In genomic region chrX:151935358-151935757, GRCh38 we compare ENCODE assay signal across 3 cellular contexts.
TF ChIP-seq lines count a peak whose summit lies in the region.

No MANE protein-coding gene starts in this region.

TF ChIP-seq in A549, 52 proteins besides CTCF, POLR2A, EP300 and RAD21:
- TF ChIP-seq FOSB (CRISPR knock-in tag; IDR thresholded peaks at IDR 0.05): no peak
- TF ChIP-seq TFCP2L1 (CRISPR knock-in tag; IDR thresholded peaks at IDR 0.05): no peak
- TF ChIP-seq, protein P1, sequence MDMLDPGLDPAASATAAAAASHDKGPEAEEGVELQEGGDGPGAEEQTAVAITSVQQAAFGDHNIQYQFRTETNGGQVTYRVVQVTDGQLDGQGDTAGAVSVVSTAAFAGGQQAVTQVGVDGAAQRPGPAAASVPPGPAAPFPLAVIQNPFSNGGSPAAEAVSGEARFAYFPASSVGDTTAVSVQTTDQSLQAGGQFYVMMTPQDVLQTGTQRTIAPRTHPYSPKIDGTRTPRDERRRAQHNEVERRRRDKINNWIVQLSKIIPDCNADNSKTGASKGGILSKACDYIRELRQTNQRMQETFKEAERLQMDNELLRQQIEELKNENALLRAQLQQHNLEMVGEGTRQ (IDR thresholded peaks at IDR 0.05): no peak
- TF ChIP-seq FOXS1 (CRISPR knock-in tag; IDR thresholded peaks at IDR 0.05): no peak
- no peak for TF ChIP-seq RNF2 (IDR thresholded peaks at IDR 0.05; ENCODE audit: borderline replicate concordance, low read depth)
- no peak for TF ChIP-seq KDM1A (IDR thresholded peaks at IDR 0.05; ENCODE audit: low read depth)
- TF ChIP-seq SMC3 (IDR thresholded peaks at IDR 0.05): no peak
- TF ChIP-seq HMGXB4 (CRISPR knock-in tag; IDR thresholded peaks at IDR 0.05; ENCODE audit: borderline replicate concordance): no peak
- TF ChIP-seq HEYL (CRISPR knock-in tag; IDR thresholded peaks at IDR 0.05): no peak
- TF ChIP-seq JUN (IDR thresholded peaks at IDR 0.05): no peak
- TF ChIP-seq HOXB13 (CRISPR knock-in tag; IDR thresholded peaks at IDR 0.05; ENCODE audit: low read depth): no peak
- no peak for TF ChIP-seq ZFP36 (IDR thresholded peaks at IDR 0.05; ENCODE audit: borderline replicate concordance, partially characterized antibody)
- no peak for TF ChIP-seq EHF (CRISPR knock-in tag; IDR thresholded peaks at IDR 0.05)
- TF ChIP-seq, protein P2, sequence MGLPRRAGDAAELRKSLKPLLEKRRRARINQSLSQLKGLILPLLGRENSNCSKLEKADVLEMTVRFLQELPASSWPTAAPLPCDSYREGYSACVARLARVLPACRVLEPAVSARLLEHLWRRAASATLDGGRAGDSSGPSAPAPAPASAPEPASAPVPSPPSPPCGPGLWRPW (IDR thresholded peaks at IDR 0.05): no peak
- TF ChIP-seq, protein P3, sequence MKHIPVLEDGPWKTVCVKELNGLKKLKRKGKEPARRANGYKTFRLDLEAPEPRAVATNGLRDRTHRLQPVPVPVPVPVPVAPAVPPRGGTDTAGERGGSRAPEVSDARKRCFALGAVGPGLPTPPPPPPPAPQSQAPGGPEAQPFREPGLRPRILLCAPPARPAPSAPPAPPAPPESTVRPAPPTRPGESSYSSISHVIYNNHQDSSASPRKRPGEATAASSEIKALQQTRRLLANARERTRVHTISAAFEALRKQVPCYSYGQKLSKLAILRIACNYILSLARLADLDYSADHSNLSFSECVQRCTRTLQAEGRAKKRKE (CRISPR knock-in tag; IDR thresholded peaks at IDR 0.05; ENCODE audit: low read depth): no peak

TF ChIP-seq in K562, 482 proteins besides CTCF, POLR2A, EP300 and RAD21:
- TF ChIP-seq CEBPB (tag; IDR thresholded peaks at IDR 0.05): 0 out of 2 replicates have a peak, but pooled peaks have one; percentile 16
- TF ChIP-seq CEBPG (CRISPR knock-in tag; IDR thresholded peaks at IDR 0.05): no peak
- peak; percentile 54 to 81; a peak in 3 of 4 replicates for TF ChIP-seq CEBPG (tag; conservative IDR thresholded peaks at IDR 0.05 in 1 of 2, IDR thresholded peaks at IDR 0.05 in 1 of 2)
- TF ChIP-seq, protein P4, sequence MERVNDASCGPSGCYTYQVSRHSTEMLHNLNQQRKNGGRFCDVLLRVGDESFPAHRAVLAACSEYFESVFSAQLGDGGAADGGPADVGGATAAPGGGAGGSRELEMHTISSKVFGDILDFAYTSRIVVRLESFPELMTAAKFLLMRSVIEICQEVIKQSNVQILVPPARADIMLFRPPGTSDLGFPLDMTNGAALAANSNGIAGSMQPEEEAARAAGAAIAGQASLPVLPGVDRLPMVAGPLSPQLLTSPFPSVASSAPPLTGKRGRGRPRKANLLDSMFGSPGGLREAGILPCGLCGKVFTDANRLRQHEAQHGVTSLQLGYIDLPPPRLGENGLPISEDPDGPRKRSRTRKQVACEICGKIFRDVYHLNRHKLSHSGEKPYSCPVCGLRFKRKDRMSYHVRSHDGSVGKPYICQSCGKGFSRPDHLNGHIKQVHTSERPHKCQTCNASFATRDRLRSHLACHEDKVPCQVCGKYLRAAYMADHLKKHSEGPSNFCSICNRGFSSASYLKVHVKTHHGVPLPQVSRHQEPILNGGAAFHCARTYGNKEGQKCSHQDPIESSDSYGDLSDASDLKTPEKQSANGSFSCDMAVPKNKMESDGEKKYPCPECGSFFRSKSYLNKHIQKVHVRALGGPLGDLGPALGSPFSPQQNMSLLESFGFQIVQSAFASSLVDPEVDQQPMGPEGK (CRISPR knock-in tag; IDR thresholded peaks at IDR 0.05; ENCODE audit: borderline replicate concordance): no peak
- TF ChIP-seq, protein P5, sequence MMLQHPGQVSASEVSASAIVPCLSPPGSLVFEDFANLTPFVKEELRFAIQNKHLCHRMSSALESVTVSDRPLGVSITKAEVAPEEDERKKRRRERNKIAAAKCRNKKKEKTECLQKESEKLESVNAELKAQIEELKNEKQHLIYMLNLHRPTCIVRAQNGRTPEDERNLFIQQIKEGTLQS (IDR thresholded peaks at IDR 0.05): peak; percentile 57; the same call in 1 of the 2 replicates
- TF ChIP-seq, protein P5 (CRISPR knock-in tag; conservative IDR thresholded peaks at IDR 0.05): no peak
TF ChIP-seq in K562: peak in this region for 3.

TF ChIP-seq in GM12891, 5 proteins besides CTCF, POLR2A, EP300 and RAD21:
- TF ChIP-seq POLR2AphosphoS5 (IDR thresholded peaks at IDR 0.05; ENCODE audit: low read depth, low read length): no peak
- no peak for TF ChIP-seq TAF1 (IDR thresholded peaks at IDR 0.05; ENCODE audit: low read depth, low read length)
- TF ChIP-seq POU2F2 (IDR thresholded peaks at IDR 0.05; ENCODE audit: low read depth, low read length): no peak
- no peak for TF ChIP-seq PAX5 (IDR thresholded peaks at IDR 0.05; ENCODE audit: insufficient read depth, low read length, severe bottlenecking)
- TF ChIP-seq SPI1 (IDR thresholded peaks at IDR 0.05; ENCODE audit: low read depth, low read length): no peak
